ENCODE assay signal across 12 cellular contexts in the genomic region with DNA sequence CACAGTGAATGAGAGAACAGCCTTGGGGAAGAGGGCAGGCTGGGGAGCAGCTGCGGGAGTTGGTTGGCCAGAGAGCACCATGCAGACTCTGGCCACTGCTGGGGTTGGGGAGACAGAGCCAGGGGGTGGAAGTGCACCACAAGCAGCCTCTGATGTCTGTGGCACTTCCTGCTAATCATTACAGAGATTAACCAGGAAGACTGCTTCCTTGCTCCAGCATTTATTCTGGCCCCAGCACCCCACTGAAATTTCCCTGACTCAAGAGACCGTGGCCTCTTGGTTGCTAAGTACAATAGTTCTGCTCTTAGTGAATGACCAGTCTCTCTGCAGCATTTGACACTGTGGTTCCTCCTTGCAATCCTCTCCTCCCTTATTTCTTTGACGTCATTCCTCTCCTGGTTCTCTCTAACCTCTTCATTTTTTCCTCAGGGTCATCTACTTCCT.
DNase-seq lines count a peak whose midpoint lies in the region; ATAC-seq, FAIRE-seq and TF ChIP-seq lines count a peak whose summit lies in the region.
"Had no signal": no experiment of that assay in that cellular context is flagged by ENCODE, and none has a peak within 500 bp of the region (broad histone marks: within the 10 kb centered on the region; RNA-seq: fewer than 3 reads in every experiment).

No MANE protein-coding gene starts in this region.

- H3K9me3 ChIP-seq in endothelial cell of umbilical vein (replicated peaks; ENCODE audit: control insufficient read depth, insufficient read depth, low read length) (no peaks in the 10 kb centered on the region), mesodermal cell (ENCODE audit: control insufficient read depth, low read length) (no peaks in the 10 kb centered on the region)

- CTCF ChIA-PET in endothelial cell of umbilical vein (lab: Charles Lee), result interaction anchor here (1.9 kb wide), 1 partner anchor 11 kb away, joined by 8 read pairs; no protein-coding TSS in a partner anchor

- H3K27me3 ChIP-seq in endothelial cell of umbilical vein (ENCODE audit: control insufficient read depth in 2 of 2, insufficient read depth in 2 of 2, low read length in 2 of 2), result no peaks in the 10 kb centered on the region

- no peak overlapping the region for H3K4me2 ChIP-seq in endothelial cell of umbilical vein (ENCODE audit: insufficient read depth, low read length)

- no TSS peak for BruUV-seq in endothelial cell of umbilical vein (replicated peaks; lab: Mats Ljungman, UMichigan)

- intact Hi-C loops in left cardiac atrium (cut with DNase I), result no loop called here
- intact Hi-C loops in Right ventricle myocardium inferior (cut with DNase I), result no loop called here
- intact Hi-C loops in endothelial cell of umbilical vein (cut with micrococcal nuclease), result no loop called here

- POLR2A ChIA-PET in endothelial cell of umbilical vein (lab: Charles Lee), result no interaction called here

- H3K36me3 ChIP-seq in endothelial cell of umbilical vein (ENCODE audit: control insufficient read depth in 2 of 2, extremely low read depth in 1 of 2, insufficient read depth in 2 of 2, low read length in 2 of 2) (no peaks in the 10 kb centered on the region), mesodermal cell (ENCODE audit: control insufficient read depth, insufficient read depth, low read length) (no peaks in the 10 kb centered on the region)

- H3K9ac ChIP-seq in endothelial cell of umbilical vein (replicated peaks; ENCODE audit: extremely low read depth, insufficient read depth, low read length), result no peak overlapping the region

- no peak for TF ChIP-seq POLR2A in endothelial cell of umbilical vein (IDR thresholded peaks at IDR 0.05; ENCODE audit: low read depth, low read length)

- dilution Hi-C loops in endothelial cell of umbilical vein (cut with MboI; ENCODE audit: extremely low pct_ligation_motif_present, low sequenced_read_pairs), result no loop called here

- H3K9me1 ChIP-seq in endothelial cell of umbilical vein (replicated peaks; ENCODE audit: control insufficient read depth, extremely low read depth, insufficient read depth, low read length), result no peaks in the 10 kb centered on the region

- H3K27ac ChIP-seq in endothelial cell of umbilical vein (ENCODE audit: insufficient read depth, low read depth, low read length) (no peak overlapping the region), mesodermal cell (ENCODE audit: low read depth, low read length, severe bottlenecking) (peak overlapping the region; percentile 68)

- H3K4me3 ChIP-seq in endothelial cell of umbilical vein (replicated peaks in 1 of 3; ENCODE audit: insufficient read depth in 1 of 3, low read depth in 1 of 3, low read length in 3 of 3), result no peak overlapping the region
- H3K4me3 ChIP-seq in mesodermal cell (ENCODE audit: extremely low read depth, insufficient read depth, low read length, poor library complexity, severe bottlenecking), result no peak overlapping the region

- H4K20me1 ChIP-seq in endothelial cell of umbilical vein (replicated peaks; ENCODE audit: control insufficient read depth, extremely low read depth, insufficient read depth, low read length), result no peaks in the 10 kb centered on the region

- 45 to 50% methylated on average over 3 of the region's 3 CpGs for WGBS in mesodermal cell (ENCODE audit: insufficient coverage in 2 of 2), 2 experiments

- no peak for TF ChIP-seq CTCF in endothelial cell of umbilical vein (IDR thresholded peaks at IDR 0.05; ENCODE audit: extremely low read depth in 1 of 2, insufficient read depth in 1 of 2, low read depth in 1 of 2, low read length in 2 of 2)

- ATAC-seq in left cardiac atrium (peak; percentile 62 to 77), Right ventricle myocardium inferior (no peak), HG02610 (IDR thresholded peaks at IDR 0.05; ENCODE audit: unreplicated experiment) (no peak)
- ATAC-seq: natural killer cell treated with Interleukin-12 subunit alpha and Interleukin-12 subunit beta and Interleukin-15 and Interleukin-18, amount 100 ng/mL, for 72 hours had no signal

- H3K4me1 ChIP-seq in endothelial cell of umbilical vein (ENCODE audit: control insufficient read depth, extremely low read depth, insufficient read depth, low read length) (peaks cover 2% of the 10 kb centered on the region), mesodermal cell (ENCODE audit: control insufficient read depth, insufficient read depth, low read length, poor library complexity, severe bottlenecking) (peaks cover 45% of the 10 kb centered on the region)

- H2AFZ ChIP-seq in endothelial cell of umbilical vein (ENCODE audit: low read depth, low read length), result no peak overlapping the region

- DNase-seq in left cardiac atrium, result peak; percentile 46
- no peak for DNase-seq in Right ventricle myocardium inferior (ENCODE audit: missing footprints)
- DNase-seq in endothelial cell of umbilical vein (ENCODE audit: low read depth, low spot score), result no peak
- DNase-seq in DMS114 treated with DMSO at 0.1 percent for 48 hours (lab: John Stamatoyannopoulos, UW; ENCODE audit: unreplicated experiment), result no peak
- DNase-seq in COLO829 (ENCODE audit: low spot score), result no peak
- no peak for DNase-seq in stimulated activated CD4-positive, alpha-beta T cell treated with anti-CD3 and anti-CD28 coated beads, Interleukin-4, amount 100 ng/mL, for 4 hours
- DNase-seq: caudate nucleus, MV-4-11, T1000 had no signal

- FAIRE-seq in endothelial cell of umbilical vein (lab: Jason Lieb, UNC), result peak; percentile 46

- H3K79me2 ChIP-seq in endothelial cell of umbilical vein (ENCODE audit: control insufficient read depth, insufficient read depth, low read length), result no peaks in the 10 kb centered on the region

TF ChIP-seq in endothelial cell of umbilical vein, 7 proteins besides CTCF, POLR2A, EP300 and RAD21:
- TF ChIP-seq JUN (IDR thresholded peaks at IDR 0.05; ENCODE audit: borderline replicate concordance, insufficient read depth, insufficient read length, low read depth), result no peak
- no peak for TF ChIP-seq MYC (IDR thresholded peaks at IDR 0.05; ENCODE audit: low read depth, low read length)
- no peak for TF ChIP-seq POLR2AphosphoS5 (IDR thresholded peaks at IDR 0.05; ENCODE audit: insufficient read depth, low read depth, low read length)

Comparison
In these comparisons a context has a peak if more than half of its experiments do, and no peak if none do; other contexts are left out.
1. ATAC-seq: peak in left cardiac atrium (2 of 2); none in Right ventricle myocardium inferior (single experiment) and HG02610 (single experiment).